ENCODE assay signal across 1 cellular context in the genomic region with DNA sequence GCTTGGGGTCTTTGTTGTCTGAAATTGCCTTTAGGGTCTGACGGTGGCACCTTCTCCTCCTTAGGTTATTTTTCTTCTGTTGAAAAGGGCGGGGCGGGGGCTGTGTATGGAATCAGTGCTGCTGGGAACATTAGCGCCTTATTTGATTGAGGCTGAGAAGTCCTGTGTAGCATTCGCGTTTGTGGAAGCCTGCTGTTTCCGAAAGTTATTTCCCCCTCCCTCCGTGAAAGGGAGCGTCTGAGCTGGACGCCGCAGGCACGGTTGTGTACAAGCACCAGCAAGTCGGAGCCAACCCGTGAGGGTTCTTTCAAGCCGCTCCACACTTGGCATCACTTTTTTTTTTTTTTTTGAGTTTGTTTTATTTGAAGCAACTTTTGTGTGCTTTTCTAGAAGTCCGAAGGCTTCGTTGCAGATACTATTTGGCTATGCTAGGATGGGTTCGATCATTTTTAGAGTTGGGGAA.
TF ChIP-seq lines count a peak whose summit lies in the region.

No MANE protein-coding gene starts in this region.

TF ChIP-seq in HEK293, 187 proteins besides CTCF, POLR2A, EP300 and RAD21 (continued from another document):
- TF ChIP-seq ZNF610 (tag by site-specific recombination; IDR thresholded peaks at IDR 0.05; ENCODE audit: borderline replicate concordance): 0 out of 2 replicates have a peak, but pooled peaks have one; percentile 62
- no peak for TF ChIP-seq HOXC10 (CRISPR knock-in tag; IDR thresholded peaks at IDR 0.05)
- no peak for TF ChIP-seq ZNF404 (tag by site-specific recombination; IDR thresholded peaks at IDR 0.05)
- TF ChIP-seq ZNF138 (tag by site-specific recombination; IDR thresholded peaks at IDR 0.05; ENCODE audit: borderline replicate concordance): no peak
- peak; percentile 75 for TF ChIP-seq PRDM1 (tag by site-specific recombination; IDR thresholded peaks at IDR 0.05)
- TF ChIP-seq ZNF274 (IDR thresholded peaks at IDR 0.05; ENCODE audit: low read length): no peak
- no peak for TF ChIP-seq ZNF274 (tag by site-specific recombination; IDR thresholded peaks at IDR 0.05; ENCODE audit: borderline replicate concordance)
